9 cellular contexts compared by ENCODE assay signal in genomic region chr11:72668645-72669347, GRCh38. TPM values are rescaled to one million over a fixed set of nuclear protein-coding genes. Genes with fewer than 3 reads are reported as not detected.
DNase-seq lines count a peak whose midpoint lies in the region; ATAC-seq, FAIRE-seq and TF ChIP-seq lines count a peak whose summit lies in the region.
"Had no signal": no experiment of that assay in that cellular context is flagged by ENCODE, and none has a peak within 500 bp of the region (broad histone marks: within the 10 kb centered on the region; RNA-seq: fewer than 3 reads in every experiment).

No MANE protein-coding gene starts in this region.

- H3K36me3 ChIP-seq in H1 (ENCODE audit: control insufficient read depth in 2 of 4, insufficient read depth in 4 of 4, low read length in 3 of 4) (no peaks in the 10 kb centered on the region), Peyer's patch (no peaks in the 10 kb centered on the region)

- H2AK5ac ChIP-seq in H1 (ENCODE audit: low read depth, low read length): no peak overlapping the region

- no peak overlapping the region for H3K9ac ChIP-seq in H1 (replicated peaks in 1 of 4; ENCODE audit: extremely low read depth in 1 of 4, low read depth in 3 of 4, low read length in 3 of 4)

- POLR2A ChIA-PET in H1 (lab: Charles Lee; ENCODE audit: partially characterized antibody): interaction anchor here (0.9 to 1.5 kb wide), 5 partner anchors 11 to 79 kb away, joined by 3 to 4 read pairs (median 3); no protein-coding TSS in a partner anchor

- no peak overlapping the region for H2BK5ac ChIP-seq in H1 (ENCODE audit: low read depth, low read length)

- TF ChIP-seq POLR2A in H1 (IDR thresholded peaks at IDR 0.05; ENCODE audit: control extremely low read depth in 1 of 2, low read depth in 2 of 2, low read length in 2 of 2) (no peak), Peyer's patch (IDR thresholded peaks at IDR 0.05) (no peak)

- WGBS in H1 (ENCODE audit: extremely low coverage in 1 of 2, insufficient coverage in 1 of 2, insufficient read length in 1 of 2, insufficient replicate concordance in 2 of 2, low coverage in 1 of 2, low lambda C conversion rate in 2 of 2, missing lambda C conversion rate in 1 of 2), 2 experiments: 85% methylated on average over 7 of the region's 7 CpGs; no CpG with 5 or more reads in 1 of the 2 experiments

- H3K27ac ChIP-seq in H1 (ENCODE audit: low read depth, low read length): no peak overlapping the region
- H3K27ac ChIP-seq in Peyer's patch: no peak overlapping the region

- no peak overlapping the region for H3K4me2 ChIP-seq in H1 (ENCODE audit: insufficient read depth in 1 of 2, low read depth in 2 of 2, low read length in 2 of 2)

- no peak overlapping the region for H2AFZ ChIP-seq in H1 (ENCODE audit: low read length)

- no peak overlapping the region for H2BK20ac ChIP-seq in H1 (ENCODE audit: low read length)

- H2BK15ac ChIP-seq in H1 (ENCODE audit: low read length): no peak overlapping the region

- H3K4me1 ChIP-seq in H1 (replicated peaks in 1 of 4; ENCODE audit: control insufficient read depth in 3 of 4, insufficient read depth in 4 of 4, low read length in 3 of 4) (peaks cover 0 to 13% (median 7%) of the 10 kb centered on the region in 4 experiments; a peak in 6 of 7 replicates), Peyer's patch (no peaks in the 10 kb centered on the region)

- H2BK120ac ChIP-seq in H1 (replicated peaks; ENCODE audit: low read depth, low read length): no peak overlapping the region

- no peak overlapping the region for H2BK12ac ChIP-seq in H1 (ENCODE audit: low read depth, low read length)

- TF ChIP-seq CTCF in GM13977 (IDR thresholded peaks at IDR 0.05; ENCODE audit: extremely low read depth, insufficient read depth, missing control alignments) (no peak), H1 (IDR thresholded peaks at IDR 0.05; ENCODE audit: control extremely low read depth in 1 of 3, insufficient read depth in 1 of 3, low read depth in 1 of 3, low read length in 3 of 3) (no peak), Peyer's patch (IDR thresholded peaks at IDR 0.05) (no peak)

- TF ChIP-seq RAD21 in H1 (IDR thresholded peaks at IDR 0.05 in 1 of 2, conservative IDR thresholded peaks at IDR 0.05 in 1 of 2; ENCODE audit: low read depth in 2 of 2, low read length in 2 of 2): no peak

- H3K27me3 ChIP-seq in H1 (replicated peaks in 1 of 4; ENCODE audit: control insufficient read depth in 3 of 4, extremely low read depth in 1 of 4, insufficient read depth in 3 of 4, low read length in 3 of 4): peaks cover 0 to 8% (median under 1%) of the 10 kb centered on the region in 4 experiments; a peak in 4 of 7 replicates
- peaks cover 0 to 5% of the 10 kb centered on the region in 2 donors for H3K27me3 ChIP-seq in Peyer's patch

- H3K79me1 ChIP-seq in H1 (ENCODE audit: low read depth, low read length): no peaks in the 10 kb centered on the region

- no peak for FAIRE-seq in H1 (lab: Jason Lieb, UNC)
- FAIRE-seq in HTR-8/SVneo (lab: Jason Lieb, UNC): no peak

- H4K8ac ChIP-seq in H1 (ENCODE audit: extremely low read depth, insufficient read depth, low read length): no peak overlapping the region; the same call in 1 of the 2 replicates

- ATAC-seq in GM21381 (IDR thresholded peaks at IDR 0.05; ENCODE audit: unreplicated experiment) (peak; percentile 84), HG03520 (IDR thresholded peaks at IDR 0.05; ENCODE audit: unreplicated experiment) (peak; percentile 80), SK-N-SH treated with all-trans-retinoic acid at 6 μM for 48 hours (no peak)

- H3K9me3 ChIP-seq in H1 (ENCODE audit: insufficient read depth in 2 of 2, low read depth in 1 of 2, low read length in 1 of 2) (peaks cover 13 to 14% of the 10 kb centered on the region in 2 experiments), Peyer's patch (peaks cover 0 to 6% (median 2%) of the 10 kb centered on the region in 4 donors)

- TF ChIP-seq EP300 in H1 (IDR thresholded peaks at IDR 0.05; ENCODE audit: borderline replicate concordance in 1 of 2, low read depth in 2 of 2, low read length in 2 of 2): no peak

- H4K91ac ChIP-seq in H1 (replicated peaks; ENCODE audit: insufficient read length, low read length): no peak overlapping the region

- H3K4me3 ChIP-seq in H1 (ENCODE audit: extremely low read depth in 1 of 4, insufficient read depth in 2 of 4, low read depth in 3 of 4, low read length in 4 of 4): no peak overlapping the region
- no peak overlapping the region for H3K4me3 ChIP-seq in Peyer's patch

- CTCF ChIA-PET in H1 (lab: Charles Lee; ENCODE audit: partially characterized antibody): interaction anchor here (0.6 to 39.6 kb wide), 23 partner anchors 10 to 578 kb away, joined by 3 to 552 read pairs (median 6); no protein-coding TSS in a partner anchor

- peaks cover 0 to 4% of the 10 kb centered on the region in 2 experiments for H4K20me1 ChIP-seq in H1 (replicated peaks in 1 of 2; ENCODE audit: control insufficient read depth in 1 of 2, insufficient read depth in 2 of 2, low read length in 2 of 2)

- H4K5ac ChIP-seq in H1 (ENCODE audit: insufficient read length, low read depth, low read length): no peak overlapping the region

- no peak overlapping the region for H3K23ac ChIP-seq in H1 (ENCODE audit: insufficient read length)

- no peak overlapping the region for H3K56ac ChIP-seq in H1 (replicated peaks; ENCODE audit: insufficient read length, low read depth, low read length)

- H3K79me2 ChIP-seq in H1 (ENCODE audit: control insufficient read depth in 1 of 2, insufficient read depth in 2 of 2, low read length in 2 of 2): no peaks in the 10 kb centered on the region

- H3K23me2 ChIP-seq in H1 (ENCODE audit: low read depth, low read length): peaks cover 3% of the 10 kb centered on the region; the same call in 1 of the 2 replicates

- H3K14ac ChIP-seq in H1 (ENCODE audit: insufficient read length): no peak overlapping the region

- in situ Hi-C loops in GM13977 (cut with MboI; ENCODE audit: low pct_unique_long_range_greater_than_20kb, low sequenced_read_pairs, unreplicated experiment): no loop called here

- H3K4ac ChIP-seq in H1 (replicated peaks; ENCODE audit: insufficient read length, low read depth, low read length): no peak overlapping the region

- H3K18ac ChIP-seq in H1 (ENCODE audit: extremely low read depth, low read length): no peak overlapping the region; the same call in 1 of the 2 replicates

- DNase-seq in GM13977 (ENCODE audit: low spot score) (peak; percentile 92), H1 (ENCODE audit: low read depth in 1 of 2, low spot score in 2 of 2) (no peak), HTR-8/SVneo (ENCODE audit: insufficient read length, low spot score) (no peak), SIG-M5 treated with dmso at 0.1 percent for 504 hours (lab: John Stamatoyannopoulos, UW; ENCODE audit: unreplicated experiment) (no peak), Peyer's patch (no peak)
- DNase-seq: SHP77 treated with DMSO at 0.1 percent for 48 hours had no signal

TF ChIP-seq in H1, 55 proteins besides CTCF, POLR2A, EP300 and RAD21:
- 0 out of 2 replicates have a peak, but pooled peaks have one; percentile 15 for TF ChIP-seq KDM1A (IDR thresholded peaks at IDR 0.05; ENCODE audit: borderline replicate concordance, low read length)
- TF ChIP-seq SP4 (IDR thresholded peaks at IDR 0.05; ENCODE audit: low read length): no peak
- no peak for TF ChIP-seq SIX5 (IDR thresholded peaks at IDR 0.05; ENCODE audit: low read depth, low read length)
- no peak for TF ChIP-seq NRF1 (IDR thresholded peaks at IDR 0.05; ENCODE audit: low read depth, low read length)
- TF ChIP-seq ATF3 (IDR thresholded peaks at IDR 0.05; ENCODE audit: insufficient read depth, low read depth, low read length): no peak
- no peak for TF ChIP-seq HDAC6 (IDR thresholded peaks at IDR 0.05; ENCODE audit: low read depth, low read length)
- no peak for TF ChIP-seq RBBP5 (IDR thresholded peaks at IDR 0.05; ENCODE audit: borderline replicate concordance, low read depth, low read length)

TF ChIP-seq in SK-N-SH treated with all-trans-retinoic acid at 6 μM for 48 hours, 23 proteins besides CTCF, POLR2A, EP300 and RAD21 (continues in another document):
- TF ChIP-seq ZNF70 (CRISPR knock-in tag; IDR thresholded peaks at IDR 0.05) (no peak), CSDC2 (CRISPR knock-in tag; IDR thresholded peaks at IDR 0.05) (no peak), ISL1 (CRISPR knock-in tag; IDR thresholded peaks at IDR 0.05) (no peak), CREB5 (CRISPR knock-in tag; IDR thresholded peaks at IDR 0.05; ENCODE audit: low read depth) (no peak), POU6F1 (CRISPR knock-in tag; IDR thresholded peaks at IDR 0.05; ENCODE audit: borderline replicate concordance, low read depth) (no peak)

RNA-seq across cellular contexts. Expression of gene PDE2A, which starts 5.4 kb away (rescaled TPM):
- total RNA-seq in H1 (2021; fragmentation: NEBNext Ultra II Directional; extraction: Animal tissue kit (Norgen Biotek cat#: 25700)): 3.4 and 5.0 TPM in 2 replicates
- polyA plus RNA-seq in H1 (2011; rRNA removed): 7.1 and 10.0 TPM in 2 replicates
- polyA plus RNA-seq in H1 (2011; cell fraction: cytosol; rRNA removed): 5.7 TPM
- polyA plus RNA-seq in H1 (2011; cell fraction: nucleus; rRNA removed): 14.6 TPM
- polyA plus RNA-seq in H1 (2012, experiment 1 of 2): 1.8 to 6.8 TPM (median 3.9 TPM) in 4 replicates
- 2.9 TPM for polyA plus RNA-seq in H1 (2012, experiment 2 of 2)
- polyA plus RNA-seq in H1 (2013, experiment 1 of 2): 4.1 TPM
- 4.8 TPM for polyA plus RNA-seq in H1 (2013, experiment 2 of 2)
- polyA minus RNA-seq in H1 (2011; rRNA and poly(A)+ RNA removed): 5.9 and 10.1 TPM in 2 replicates
- 2.1 TPM for polyA minus RNA-seq in H1 (2011; cell fraction: cytosol; rRNA and poly(A)+ RNA removed)
- polyA minus RNA-seq in H1 (2011; cell fraction: nucleus; rRNA and poly(A)+ RNA removed): 6.0 TPM
- 10 to 100 TPM in 3 of 4 donors, 1 to 10 TPM in 1; 8.4 to 75.9 (median 33.1) TPM for total RNA-seq in Peyer's patch
